In genomic region chr4:54225671-54226398, GRCh38 we compare ENCODE assay signal across 9 cellular contexts. TPM values are rescaled to one million over a fixed set of nuclear protein-coding genes. Genes with fewer than 3 reads are reported as not detected.
DNase-seq lines count a peak whose midpoint lies in the region; ATAC-seq and TF ChIP-seq lines count a peak whose summit lies in the region.
"Had no signal": no experiment of that assay in that cellular context is flagged by ENCODE, and none has a peak within 500 bp of the region (broad histone marks: within the 10 kb centered on the region; RNA-seq: fewer than 3 reads in every experiment).

No MANE protein-coding gene starts in this region.

- peak overlapping the region; percentile 87 for H3K4me3 ChIP-seq in adipocyte (ENCODE audit: low read length)
- peak overlapping the region; percentile 70 for H3K4me3 ChIP-seq in iPS-18a (ENCODE audit: low read length)
- peak overlapping the region; percentile 1 to 81 (median 32) for H3K4me3 ChIP-seq in spleen

- H3K4me3 Mint-ChIP-seq in H9, result peak overlapping the region; percentile 62 to 81

- H3K36me3 Mint-ChIP-seq in H9 (ENCODE audit: insufficient read depth in 1 of 3, low read depth in 3 of 3), result no peaks in the 10 kb centered on the region

- no CpG with 5 or more reads among the region's 32 CpGs for WGBS in H9 (ENCODE audit: extremely low coverage, insufficient read length, low lambda C conversion rate)
- 9 to 17% (median 14%) methylated on average over 28 to 32 of the region's 32 CpGs for WGBS in spleen, 5 donors

- 0 out of 3 replicates have a peak, but pooled peaks have one; percentile 9 for TF ChIP-seq CTCF in H9 (conservative IDR thresholded peaks at IDR 0.05)
- TF ChIP-seq CTCF in spleen (IDR thresholded peaks at IDR 0.05 in 8 of 11, conservative IDR thresholded peaks at IDR 0.05 in 3 of 11), result no peak

- peaks cover 100% of the 10 kb centered on the region for H3K27me3 Mint-ChIP-seq in H9 (ENCODE audit: low read depth)

- H2BK15ac ChIP-seq in H9 (ENCODE audit: low read depth, low read length), result no peak overlapping the region

- no peak for ATAC-seq in GM21367 (IDR thresholded peaks at IDR 0.05; ENCODE audit: unreplicated experiment)

- peak; percentile 38 for DNase-seq in H9
- DNase-seq in adipocyte (ENCODE audit: low read depth), result peak; percentile 57
- DNase-seq in spleen, result no peak
- no peak for DNase-seq in central memory CD4-positive, alpha-beta T cell
- DNase-seq in SHP77 (lab: John Stamatoyannopoulos, UW), result no peak
- no peak for DNase-seq in NK-92 treated with Interleukin-12 subunit alpha and Interleukin-12 subunit beta, amount 100 ng/mL, for 24 hours (lab: John Stamatoyannopoulos, UW)

- H3K4me2 ChIP-seq in H9 (ENCODE audit: insufficient read depth, insufficient read length, low read length), result peak overlapping the region; percentile 89

- peaks cover 42 to 52% of the 10 kb centered on the region in 2 experiments for H3K4me1 Mint-ChIP-seq in H9

- H4K91ac ChIP-seq in H9 (ENCODE audit: insufficient read length, low read depth, low read length), result no peak overlapping the region

- H2BK20ac ChIP-seq in H9 (ENCODE audit: low read depth, low read length, poor library complexity, severe bottlenecking), result no peak overlapping the region

- H3K23me2 ChIP-seq in H9 (ENCODE audit: insufficient read length, low read depth, low read length, poor library complexity, severe bottlenecking), result peaks cover 30% of the 10 kb centered on the region

- H3K9ac ChIP-seq in H9 (ENCODE audit: extremely low read depth, insufficient read length, low read length), result no peak overlapping the region
- H3K9ac ChIP-seq in adipocyte (ENCODE audit: low read length), result peak overlapping the region; percentile 99
- no peak overlapping the region for H3K9ac ChIP-seq in iPS-18a (ENCODE audit: low read length)

- no peak overlapping the region for H2AFZ ChIP-seq in H9 (ENCODE audit: low read length)

- intact Hi-C loops in spleen (cut with DNase I; ENCODE audit: low total_unique reads), result no loop called here

- H3K27ac Mint-ChIP-seq in H9, result no peak overlapping the region

- H4K8ac ChIP-seq in H9 (replicated peaks; ENCODE audit: insufficient read length, low read depth, low read length), result no peak overlapping the region

- no peak overlapping the region for H2AK5ac ChIP-seq in H9 (ENCODE audit: insufficient read length, low read length)

- no peaks in the 10 kb centered on the region for H3K79me1 ChIP-seq in H9 (ENCODE audit: insufficient read depth, low read depth, low read length, poor library complexity, severe bottlenecking)

- no peaks in the 10 kb centered on the region for H3K36me3 ChIP-seq in adipocyte (ENCODE audit: control insufficient read depth, insufficient read depth, low read length, severe bottlenecking)
- H3K36me3 ChIP-seq in iPS-18a (ENCODE audit: control insufficient read depth, low read depth, low read length), result no peaks in the 10 kb centered on the region
- no peaks in the 10 kb centered on the region for H3K36me3 ChIP-seq in spleen
- H3K36me3 ChIP-seq: prostate gland had no signal

- H3K27ac ChIP-seq in H9 (ENCODE audit: insufficient read length, low read depth, low read length), result no peak overlapping the region
- H3K27ac ChIP-seq in iPS-18a (ENCODE audit: low read length), result no peak overlapping the region
- H3K27ac ChIP-seq in spleen, result peak overlapping the region in 2 of 8 donors; percentile 74 to 80

- H3K14ac ChIP-seq in H9 (ENCODE audit: insufficient read depth, low read length), result no peak overlapping the region

- no peaks in the 10 kb centered on the region for H3K79me2 ChIP-seq in H9 (ENCODE audit: insufficient read depth, low read length)

- H3K9me3 ChIP-seq in H9 (ENCODE audit: control insufficient read depth, low read depth, low read length) (no peaks in the 10 kb centered on the region), adipocyte (ENCODE audit: control insufficient read depth, low read length) (no peaks in the 10 kb centered on the region), iPS-18a (ENCODE audit: control insufficient read depth, low read depth, low read length) (no peaks in the 10 kb centered on the region), spleen (no peaks in the 10 kb centered on the region)
- H3K9me3 ChIP-seq: prostate gland had no signal

- no peak for TF ChIP-seq POLR2A in spleen (IDR thresholded peaks at IDR 0.05)

- H3K27me3 ChIP-seq in H9 (ENCODE audit: insufficient read depth, low read length) (peaks cover 68% of the 10 kb centered on the region), adipocyte (replicated peaks; ENCODE audit: control insufficient read depth, insufficient read depth, low read length) (no peaks in the 10 kb centered on the region), iPS-18a (ENCODE audit: control insufficient read depth, insufficient read depth, low read length) (peaks cover 98% of the 10 kb centered on the region), spleen (replicated peaks in 1 of 7) (peaks cover 3 to 91% (median 61%) of the 10 kb centered on the region in 7 donors)

- H4K5ac ChIP-seq in H9 (ENCODE audit: insufficient read length, low read depth, low read length), result no peak overlapping the region

- no peak overlapping the region for H3K56ac ChIP-seq in H9 (ENCODE audit: insufficient read length, low read depth, low read length)

- H2BK120ac ChIP-seq in H9 (ENCODE audit: low read depth, low read length, poor library complexity, severe bottlenecking), result no peak overlapping the region

- H2BK12ac ChIP-seq in H9 (ENCODE audit: insufficient read length, low read depth, low read length), result no peak overlapping the region

- H3K23ac ChIP-seq in H9 (ENCODE audit: insufficient read length, low read depth, low read length), result no peak overlapping the region

- H3K9me3 Mint-ChIP-seq in H9, result peaks cover 0 to 6% of the 10 kb centered on the region in 2 experiments; a peak in 2 of 5 replicates

- H3K4me1 ChIP-seq in H9 (ENCODE audit: insufficient read depth, low read length) (no peaks in the 10 kb centered on the region; the same call in 1 of the 2 replicates), adipocyte (ENCODE audit: control insufficient read depth, insufficient read depth, low read length) (peaks cover 29% of the 10 kb centered on the region), iPS-18a (ENCODE audit: control insufficient read depth, low read depth, low read length) (peaks cover 25% of the 10 kb centered on the region), spleen (peaks cover 14 to 61% (median 40%) of the 10 kb centered on the region in 6 donors)
- H3K4me1 ChIP-seq: prostate gland had no signal

- H3T11ph ChIP-seq in H9 (ENCODE audit: low read length), result no peak overlapping the region

- H3K18ac ChIP-seq in H9 (ENCODE audit: insufficient read length, low read depth, low read length), result no peak overlapping the region

- H3K4ac ChIP-seq in H9 (ENCODE audit: low read depth, low read length), result no peak overlapping the region

- H4K20me1 ChIP-seq in H9 (ENCODE audit: control insufficient read depth, insufficient read depth, insufficient read length), result no peaks in the 10 kb centered on the region

- H2BK5ac ChIP-seq in H9 (ENCODE audit: insufficient read length, low read length), result no peak overlapping the region

RNA-seq across cellular contexts. Expression of gene PDGFRA, which starts 3.3 kb away (rescaled TPM):
- total RNA-seq in H9 (2021), result 6.6 and 6.8 TPM in 2 replicates
- total RNA-seq in spleen, result 100 to 1,000 TPM in 5 of 7 donors, 10 to 100 TPM in 2; 49.3 to 399 (median 294) TPM
- polyA plus RNA-seq in spleen, result 10 to 100 TPM; 11.1 to 22.7 (median 18.4) TPM

Comparison
In these comparisons a context has a peak if more than half of its experiments do, and no peak if none do; other contexts are left out.
1. DNase-seq: peak in H9 (single experiment) and adipocyte (single experiment); none in spleen (single experiment), central memory CD4-positive, alpha-beta T cell (single experiment), SHP77 (0 of 2) and NK-92 treated with Interleukin-12 subunit alpha and Interleukin-12 subunit beta, amount 100 ng/mL, for 24 hours (single experiment).
2. H3K4me3 ChIP-seq: peak in every context shown above with its lines; median percentile 87 in adipocyte; 70 in iPS-18a; 32 in spleen.